Comparison of ENCODE assay signal across 13 cellular contexts in genomic region chr2:128520340-128520739, GRCh38.
A peak's percentile ranks its signal among the peaks of the same experiment; 100 is the strongest.
DNase-seq lines count a peak whose midpoint lies in the region; ATAC-seq, FAIRE-seq and TF ChIP-seq lines count a peak whose summit lies in the region.
"Had no signal": no experiment of that assay in that cellular context is flagged by ENCODE, and none has a peak within 500 bp of the region (broad histone marks: within the 10 kb centered on the region; RNA-seq: fewer than 3 reads in every experiment).

No MANE protein-coding gene starts in this region.

- H4K20me1 ChIP-seq in HepG2 (ENCODE audit: insufficient read depth, low read length), result no peaks in the 10 kb centered on the region

- ATAC-seq in GM18861 (IDR thresholded peaks at IDR 0.05; ENCODE audit: unreplicated experiment), result peak; percentile 7
- ATAC-seq in GM19452 (IDR thresholded peaks at IDR 0.05; ENCODE audit: unreplicated experiment), result peak; percentile 7
- peak; percentile 12 for ATAC-seq in HG03520 (IDR thresholded peaks at IDR 0.05; ENCODE audit: unreplicated experiment)
- peak; percentile 20; the same call in 2 of the 3 replicates for ATAC-seq in HepG2
- no peak for ATAC-seq in HG02973 (IDR thresholded peaks at IDR 0.05; ENCODE audit: unreplicated experiment)
- ATAC-seq: HCT116 had no signal

- TF ChIP-seq POLR2A in HepG2 (IDR thresholded peaks at IDR 0.05; ENCODE audit: insufficient read depth in 1 of 2, low read depth in 2 of 2, low read length in 2 of 2), result no peak

- POLR2A ChIA-PET in HepG2 (lab: Yijun Ruan, JAX), result no interaction called here

- no peaks in the 10 kb centered on the region for H3K79me2 ChIP-seq in HepG2 (ENCODE audit: insufficient read depth, low read length)

- H3K9ac ChIP-seq in HepG2 (ENCODE audit: insufficient read depth, low read depth, low read length), result no peak overlapping the region

- no peak for TF ChIP-seq CTCF in HepG2 (CRISPR knock-in tag; IDR thresholded peaks at IDR 0.05)

- H2AFZ ChIP-seq in HepG2 (ENCODE audit: low read length), result no peak overlapping the region

- 26% methylated on average over 3 of the region's 4 CpGs for WGBS in HepG2 (ENCODE audit: low lambda C conversion rate)

- TF ChIP-seq RAD21 in HepG2 (CRISPR knock-in tag; IDR thresholded peaks at IDR 0.05), result no peak

- H3K4me1 ChIP-seq in HepG2 (ENCODE audit: insufficient read depth, low read length), result no peaks in the 10 kb centered on the region

- TF ChIP-seq EP300 in HepG2 (IDR thresholded peaks at IDR 0.05; ENCODE audit: low read depth in 2 of 2, low read length in 2 of 2) (no peak), HepG2 (CRISPR knock-in tag; IDR thresholded peaks at IDR 0.05; ENCODE audit: borderline replicate concordance) (no peak)

- H3K27ac ChIP-seq in HepG2 (ENCODE audit: extremely low read length, insufficient read depth, low read length), result no peak overlapping the region

- H3K9me3 ChIP-seq in HepG2 (ENCODE audit: low read length), result no peaks in the 10 kb centered on the region

- in situ Hi-C loops in HepG2 (cut with HindIII; ENCODE audit: extremely low pct_ligation_motif_present, low pct_unique_long_range_greater_than_20kb), result no loop called here

- CTCF ChIA-PET in HepG2 (lab: Yijun Ruan, JAX; ENCODE audit: low intra/inter-chr PET ratio, low total read pairs), result no interaction called here

- no peak for FAIRE-seq in HepG2 (lab: Jason Lieb, UNC)

- intact Hi-C loops in HepG2 (cut with micrococcal nuclease; ENCODE audit: unreplicated experiment), result loop anchor here (5.0 kb wide), 1 partner anchor 482 kb away; no protein-coding TSS in a partner anchor

- no peaks in the 10 kb centered on the region for H3K36me3 ChIP-seq in HepG2 (replicated peaks in 1 of 2; ENCODE audit: control insufficient read depth in 1 of 2, insufficient read depth in 2 of 2, low read length in 2 of 2)

- no peak for DNase-seq in HepG2 (ENCODE audit: low spot score)
- DNase-seq in NCI-H510A treated with DMSO at 0.1 percent for 48 hours (lab: John Stamatoyannopoulos, UW), result no peak
- no peak for DNase-seq in NCI-H82 (lab: John Stamatoyannopoulos, UW)
- DNase-seq: AML-193, anterior cingulate cortex, cortex of kidney, KG1, NCI-H1417 had no signal

- no peak overlapping the region for H3K4me2 ChIP-seq in HepG2 (ENCODE audit: low read depth, low read length)

- BruUV-seq in HepG2 (replicated peaks; lab: Mats Ljungman, UMichigan), result no TSS peak

- peaks cover 3 to 30% of the 10 kb centered on the region in 2 experiments; a peak in 4 of 5 replicates for H3K27me3 ChIP-seq in HepG2 (ENCODE audit: control insufficient read depth in 1 of 2, insufficient read depth in 2 of 2, low read length in 2 of 2)

- no peak overlapping the region for H3K4me3 ChIP-seq in HepG2 (replicated peaks in 1 of 3; ENCODE audit: insufficient read depth in 1 of 3, low read depth in 2 of 3, low read length in 3 of 3)

TF ChIP-seq in HepG2, 621 proteins besides CTCF, POLR2A, EP300 and RAD21 (continues in another document):
- no peak for TF ChIP-seq ZNF441 (CRISPR knock-in tag; IDR thresholded peaks at IDR 0.05; ENCODE audit: borderline replicate concordance)
- no peak for TF ChIP-seq SNAPC2 (CRISPR knock-in tag; IDR thresholded peaks at IDR 0.05)
- no peak for TF ChIP-seq ZNF619 (CRISPR knock-in tag; IDR thresholded peaks at IDR 0.05)
- TF ChIP-seq CC2D1A (CRISPR knock-in tag; IDR thresholded peaks at IDR 0.05), result no peak
- TF ChIP-seq ZKSCAN1 (IDR thresholded peaks at IDR 0.05; ENCODE audit: low read length), result no peak
- no peak for TF ChIP-seq HOXA5 (CRISPR knock-in tag; IDR thresholded peaks at IDR 0.05)
- no peak for TF ChIP-seq AKNA (CRISPR knock-in tag; IDR thresholded peaks at IDR 0.05; ENCODE audit: borderline replicate concordance)
- TF ChIP-seq CERS6 (CRISPR knock-in tag; IDR thresholded peaks at IDR 0.05), result no peak
- no peak for TF ChIP-seq ZNF296 (CRISPR knock-in tag; conservative IDR thresholded peaks at IDR 0.05)
- no peak for TF ChIP-seq BCLAF1 (IDR thresholded peaks at IDR 0.05)
- no peak for TF ChIP-seq ZNF230 (CRISPR knock-in tag; IDR thresholded peaks at IDR 0.05)
